Comparison of ENCODE assay signal across 7 cellular contexts in genomic region chr10:132319853-132320669, GRCh38. TPM values are rescaled to one million over a fixed set of nuclear protein-coding genes. Genes with fewer than 3 reads are reported as not detected.
DNase-seq lines count a peak whose midpoint lies in the region; ATAC-seq and TF ChIP-seq lines count a peak whose summit lies in the region.

No MANE protein-coding gene starts in this region.

- intact Hi-C loops in activated CD4-positive, alpha-beta memory T cell treated with anti-CD3 and anti-CD28 coated beads for 36 hours (cut with micrococcal nuclease) = loop anchor here (1.0 to 5.0 kb wide), 2 partner anchors 12 to 338 kb away; partner anchors contain the start of gene BNIP3
- intact Hi-C loops in left colon (cut with DNase I, micrococcal nuclease) = no loop called here

- no peaks in the 10 kb centered on the region for H3K9me3 Mint-ChIP-seq in activated CD4-positive, alpha-beta memory T cell treated with anti-CD3 and anti-CD28 coated beads for 36 hours

- CTCF ChIA-PET in activated CD4-positive, alpha-beta memory T cell treated with anti-CD3 and anti-CD28 coated beads for 36 hours (lab: Charles Lee) = no interaction called here

- in situ Hi-C loops in GM13977 (cut with MboI; ENCODE audit: low pct_unique_long_range_greater_than_20kb, low sequenced_read_pairs, unreplicated experiment) = no loop called here

- H3K4me1 Mint-ChIP-seq in activated CD4-positive, alpha-beta memory T cell treated with anti-CD3 and anti-CD28 coated beads for 36 hours (ENCODE audit: low read depth) = peaks cover 22% of the 10 kb centered on the region

- POLR2A ChIA-PET in activated CD4-positive, alpha-beta memory T cell treated with anti-CD3 and anti-CD28 coated beads for 36 hours (lab: Charles Lee) = no interaction called here

- no peaks in the 10 kb centered on the region for H3K27me3 Mint-ChIP-seq in activated CD4-positive, alpha-beta memory T cell treated with anti-CD3 and anti-CD28 coated beads for 36 hours

- H3K4me3 Mint-ChIP-seq in activated CD4-positive, alpha-beta memory T cell treated with anti-CD3 and anti-CD28 coated beads for 36 hours = peak overlapping the region; percentile 1

- peaks cover 6% of the 10 kb centered on the region for H3K36me3 Mint-ChIP-seq in activated CD4-positive, alpha-beta memory T cell treated with anti-CD3 and anti-CD28 coated beads for 36 hours

- peak; percentile 95 for ATAC-seq in GM21526 (IDR thresholded peaks at IDR 0.05; ENCODE audit: low FRiP score, unreplicated experiment)
- ATAC-seq in HG03565 (IDR thresholded peaks at IDR 0.05; ENCODE audit: unreplicated experiment) = peak; percentile 94
- ATAC-seq in left colon = peak; percentile 30

- peak; percentile 83 for DNase-seq in GM13977 (ENCODE audit: low spot score)
- peak; percentile 79 for DNase-seq in activated CD4-positive, alpha-beta memory T cell treated with anti-CD3 and anti-CD28 coated beads for 36 hours
- DNase-seq in left colon = no peak
- DNase-seq in NCI-H2081 treated with DMSO at 0.1 percent for 48 hours (lab: John Stamatoyannopoulos, UW) = no peak
- DNase-seq in anterior cingulate cortex (lab: John Stamatoyannopoulos, UW) = no peak

- H3K27ac Mint-ChIP-seq in activated CD4-positive, alpha-beta memory T cell treated with anti-CD3 and anti-CD28 coated beads for 36 hours = peak overlapping the region; percentile 18

- no peak for TF ChIP-seq CTCF in GM13977 (IDR thresholded peaks at IDR 0.05; ENCODE audit: extremely low read depth, insufficient read depth, missing control alignments)

RNA-seq across cellular contexts. Expression of gene LRRC27, which starts 11.9 kb away (rescaled TPM):
- total RNA-seq in activated CD4-positive, alpha-beta memory T cell treated with anti-CD3 and anti-CD28 coated beads for 36 hours = 1 to 10 TPM; 2.5 to 2.8 TPM
- total RNA-seq in left colon = 1 to 10 TPM; 6.5 to 9.2 TPM

RNA-seq across cellular contexts. Expression of gene STK32C, which starts 12.3 kb away (rescaled TPM):
- total RNA-seq in activated CD4-positive, alpha-beta memory T cell treated with anti-CD3 and anti-CD28 coated beads for 36 hours = 10 to 100 TPM; 14.8 to 16.1 TPM
- total RNA-seq in left colon = 10 to 100 TPM in 1 of 2 donors, 1 to 10 TPM in 1; 8.4 to 10.0 TPM

Comparison
In these comparisons a context has a peak if more than half of its experiments do, and no peak if none do; other contexts are left out.
1. DNase-seq: peak in GM13977 (single experiment) and activated CD4-positive, alpha-beta memory T cell treated with anti-CD3 and anti-CD28 coated beads for 36 hours (single experiment); none in left colon (0 of 2), NCI-H2081 treated with DMSO at 0.1 percent for 48 hours (single experiment) and anterior cingulate cortex (0 of 58).
2. ATAC-seq: peak in every context shown above with its lines; median percentile 95 in GM21526; 94 in HG03565; 30 in left colon.